26 cellular contexts compared by ENCODE assay signal in the genomic region with DNA sequence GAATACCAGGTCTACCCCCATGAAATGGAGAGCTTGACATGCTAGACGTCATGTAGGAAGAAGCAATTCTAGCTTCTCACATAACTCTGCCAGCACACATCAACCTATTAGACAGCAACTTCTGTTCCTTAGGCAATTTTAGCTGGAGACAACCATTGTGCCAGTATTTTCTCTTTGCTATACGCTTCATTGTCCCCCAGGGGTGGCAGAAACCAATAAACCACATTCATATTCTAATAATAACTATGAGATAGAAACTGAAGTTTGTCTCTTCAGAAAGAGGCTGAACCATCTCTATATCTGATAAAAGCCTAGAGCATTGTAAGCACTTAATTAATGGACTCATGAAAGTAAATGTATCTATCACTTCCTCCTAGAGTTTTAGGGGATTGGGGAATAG.
"Had no signal": no experiment of that assay in that cellular context is flagged by ENCODE, and none has a peak within 500 bp of the region (broad histone marks: within the 10 kb centered on the region; RNA-seq: fewer than 3 reads in every experiment).

No MANE protein-coding gene starts in this region.

- ATAC-seq: activated CD4-positive, CD25-positive, alpha-beta regulatory T cell treated with anti-CD3 and anti-CD28 coated beads, Interleukin-2, amount 50 U/mL, for 24 hours; activated CD8-positive, alpha-beta T cell treated with anti-CD3 and anti-CD28 coated beads for 36 hours; activated T-cell treated with anti-CD3 and anti-CD28 coated beads, Interleukin-2, amount 50 U/mL, for 4 hours; activated T-helper 17 cell treated with anti-CD3 and anti-CD28 coated beads, Interleukin-2, amount 50 U/mL, for 72 hours; esophagus mucosa; T-helper 17 cell had no signal

- DNase-seq: activated B cell treated with CpG ODN at 0.5 μM for 24 hours; activated CD4-positive, alpha-beta T cell treated with anti-CD3 and anti-CD28 coated beads for 48 hours; activated CD4-positive, alpha-beta T cell treated with anti-CD3 and anti-CD28 coated beads, Interleukin-2, amount 50 U/mL, for 1 hour; activated CD4-positive, alpha-beta T cell treated with anti-CD3 and anti-CD28 coated beads, Interleukin-2, amount 50 U/mL, for 48 hours; activated CD8-positive, alpha-beta memory T cell treated with anti-CD3 and anti-CD28 coated beads for 24 hours; activated CD8-positive, alpha-beta T cell treated with anti-CD3 and anti-CD28 coated beads for 36 hours; activated effector memory CD4-positive, alpha-beta T cell treated with Interleukin-2 at 50 U/mL for 16 hours; activated gamma-delta T cell treated with Interleukin-2 at 50 U/mL for 16 hours; activated naive CD4-positive, alpha-beta T cell treated with anti-CD3 and anti-CD28 coated beads, Interleukin-2, amount 50 U/mL, for 16 hours; activated naive CD4-positive, alpha-beta T cell treated with Interleukin-2 at 50 U/mL for 16 hours; activated T-cell treated with anti-CD3 and anti-CD28 coated beads, Interleukin-2, amount 50 U/mL, for 4 hours; amniotic stem cell; anterior cingulate cortex; brain microvascular endothelial cell; dorsolateral prefrontal cortex; effector memory CD4-positive, alpha-beta T cell; endodermal cell; foreskin fibroblast; head of caudate nucleus; T-helper 17 cell; T1000; WERI-Rb-1 had no signal

- H3K36me3 ChIP-seq: brain microvascular endothelial cell, WERI-Rb-1 had no signal

- H3K4me3 ChIP-seq: coronary artery, dorsolateral prefrontal cortex had no signal

- H3K27ac ChIP-seq: brain microvascular endothelial cell, coronary artery, dorsolateral prefrontal cortex, WERI-Rb-1 had no signal

- H3K27me3 ChIP-seq: brain microvascular endothelial cell, dorsolateral prefrontal cortex had no signal
